Comparison of ENCODE assay signal across 6 cellular contexts in the genomic region with DNA sequence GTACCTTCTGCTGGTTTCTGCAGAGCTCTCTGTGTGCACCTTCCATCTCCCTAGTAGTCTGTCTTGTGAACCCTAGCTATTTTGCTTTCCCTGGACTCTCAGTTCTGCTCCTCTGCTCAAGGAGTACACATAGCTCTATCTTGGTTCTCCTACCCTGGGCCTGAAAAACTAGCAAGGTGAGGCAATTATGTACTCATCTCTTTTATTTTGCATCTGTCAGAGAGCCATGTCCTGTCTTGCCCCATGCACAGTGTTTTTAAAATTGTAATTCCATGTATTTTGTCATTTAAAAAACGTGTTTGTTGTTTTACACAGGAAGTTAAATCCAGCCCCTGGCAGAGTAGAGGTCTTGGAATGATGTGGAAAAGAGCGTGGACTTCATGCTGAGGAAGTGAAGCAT.
"Had no signal": no experiment of that assay in that cellular context is flagged by ENCODE, and none has a peak within 500 bp of the region (broad histone marks: within the 10 kb centered on the region; RNA-seq: fewer than 3 reads in every experiment).

No MANE protein-coding gene starts in this region.

- H3K4me1 ChIP-seq: HAP-1 had no signal

- H3K27ac Mint-ChIP-seq: HFFc6 had no signal

- H3K9ac ChIP-seq: GM23248 had no signal

- H3K9me3 Mint-ChIP-seq: HFFc6 had no signal

- H2AFZ ChIP-seq: GM23248 had no signal

- H3K36me3 ChIP-seq: HAP-1 had no signal

- DNase-seq: GM23248, HFFc6, IMR-90 had no signal

- H3K27ac ChIP-seq: GM23248 had no signal

- ATAC-seq: HCT116, K562 had no signal

- H3K4me3 ChIP-seq: GM23248, HAP-1, K562 had no signal

- H3K4me3 Mint-ChIP-seq: HFFc6 had no signal

- H3K9me3 ChIP-seq: HAP-1 had no signal
